Comparison of ENCODE assay signal across 10 cellular contexts in genomic region chr1:207888647-207889046, GRCh38. TPM values are rescaled to one million over a fixed set of nuclear protein-coding genes. Genes with fewer than 3 reads are reported as not detected.
DNase-seq lines count a peak whose midpoint lies in the region; ATAC-seq and TF ChIP-seq lines count a peak whose summit lies in the region.
"Had no signal": no experiment of that assay in that cellular context is flagged by ENCODE, and none has a peak within 500 bp of the region (broad histone marks: within the 10 kb centered on the region; RNA-seq: fewer than 3 reads in every experiment).

No MANE protein-coding gene starts in this region.

- peak; percentile 41 for TF ChIP-seq CTCF in AG10803 (conservative IDR thresholded peaks at IDR 0.05; ENCODE audit: low read length)
- TF ChIP-seq CTCF in fibroblast of pulmonary artery (IDR thresholded peaks at IDR 0.05; ENCODE audit: low read length, missing control alignments), result peak; percentile 20
- no peak for TF ChIP-seq CTCF in psoas muscle (IDR thresholded peaks at IDR 0.05)

- H3K27ac ChIP-seq in psoas muscle, result peak overlapping the region; percentile 72
- H3K27ac ChIP-seq: C4-2B had no signal

- peak; percentile 89 for DNase-seq in AG10803 (ENCODE audit: low read depth)
- DNase-seq in T1000 (lab: John Stamatoyannopoulos, UW), result peak; percentile 14
- DNase-seq in fibroblast of pulmonary artery (ENCODE audit: low read depth), result peak; percentile 56
- peak; percentile 69 to 85 for DNase-seq in psoas muscle
- DNase-seq in LoVo (ENCODE audit: low spot score), result no peak
- DNase-seq in NCI-H1930 (lab: John Stamatoyannopoulos, UW), result no peak
- DNase-seq: NCI-H446 treated with DMSO at 0.1 percent for 48 hours had no signal

- H3K4me3 ChIP-seq in AG10803 (ENCODE audit: low read length) (no peak overlapping the region), fibroblast of pulmonary artery (replicated peaks; ENCODE audit: low read depth, low read length) (no peak overlapping the region), psoas muscle (no peak overlapping the region)

- H3K9me3 ChIP-seq in psoas muscle, result no peaks in the 10 kb centered on the region

- ATAC-seq in psoas muscle (peak in 3 of 4 donors; percentile 42 to 49 (median 46)), GM18909 (IDR thresholded peaks at IDR 0.05; ENCODE audit: poor library complexity, unreplicated experiment) (no peak), HG02938 (IDR thresholded peaks at IDR 0.05; ENCODE audit: unreplicated experiment) (no peak)

- no peaks in the 10 kb centered on the region for H3K36me3 ChIP-seq in psoas muscle (ENCODE audit: insufficient read depth in 1 of 2, low read depth in 1 of 2)

- no peaks in the 10 kb centered on the region for H3K27me3 ChIP-seq in psoas muscle (ENCODE audit: insufficient read depth in 3 of 3, low read length in 2 of 3)

- WGBS in psoas muscle, 3 donors, result 40 to 49% (median 43%) methylated on average over 5 of the region's 5 CpGs

- intact Hi-C loops in psoas muscle (cut with DNase I), result no loop called here

- H3K4me1 ChIP-seq in psoas muscle, result peaks cover 40% of the 10 kb centered on the region

RNA-seq across cellular contexts. Expression of gene CD34, which starts 22.3 kb away (rescaled TPM):
- 10 to 100 TPM; 15.7 to 61.1 (median 20.9) TPM for total RNA-seq in psoas muscle
- 10 to 100 TPM; 14.4 to 25.0 (median 21.1) TPM for polyA plus RNA-seq in psoas muscle

Comparison
In these comparisons a context has a peak if more than half of its experiments do, and no peak if none do; other contexts are left out.
1. DNase-seq: peak in AG10803 (single experiment), T1000 (single experiment), fibroblast of pulmonary artery (single experiment) and psoas muscle (2 of 2); none in LoVo (single experiment) and NCI-H1930 (0 of 2).
2. ATAC-seq: peak in psoas muscle (3 of 4); none in GM18909 (single experiment) and HG02938 (single experiment).